In the genomic region with DNA sequence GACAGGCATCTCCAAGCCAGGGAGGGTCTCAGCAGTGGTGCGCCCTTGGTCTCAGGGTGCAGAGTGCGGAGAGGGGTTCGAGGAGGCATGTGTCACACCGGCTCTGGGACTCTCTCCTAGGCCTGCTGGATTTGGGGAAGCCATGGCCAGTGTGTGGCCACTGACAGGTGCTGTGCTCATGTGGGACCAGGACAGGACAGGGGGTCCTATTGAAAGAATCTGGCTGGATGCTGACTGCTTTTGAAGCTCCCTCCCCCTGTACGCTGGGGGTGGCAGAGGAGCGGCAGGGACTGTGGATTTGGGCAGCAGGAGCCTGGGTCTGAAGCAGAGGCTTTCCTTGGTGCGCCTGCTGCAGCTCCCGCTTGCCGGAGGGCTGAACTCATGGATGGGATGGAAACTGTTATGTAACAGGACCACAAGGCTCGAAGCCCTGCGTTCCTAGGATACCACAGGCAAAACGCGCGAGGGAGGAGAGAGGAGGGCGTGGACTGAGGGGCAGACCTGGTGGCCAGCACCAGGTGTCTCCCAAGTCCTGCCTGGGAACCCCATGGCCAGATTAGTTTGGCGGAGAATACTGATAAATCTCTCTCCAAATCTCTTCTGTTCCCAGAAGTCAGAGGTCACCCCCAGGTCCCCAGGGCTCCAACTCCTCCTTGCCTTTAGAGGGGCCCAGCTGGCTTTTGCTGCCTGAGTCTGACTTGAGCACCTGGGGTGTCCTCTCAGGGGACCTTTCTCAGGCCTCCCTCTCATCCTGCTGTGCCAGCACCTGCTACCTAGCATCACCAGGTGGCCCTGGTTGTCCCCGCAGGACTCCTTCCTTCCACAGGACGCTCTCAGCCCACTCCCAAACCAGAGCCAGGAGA, we compare ENCODE assay signal across 9 cellular contexts.
DNase-seq lines count a peak whose midpoint lies in the region; ATAC-seq lines count a peak whose summit lies in the region.
"Had no signal": no experiment of that assay in that cellular context is flagged by ENCODE, and none has a peak within 500 bp of the region (broad histone marks: within the 10 kb centered on the region; RNA-seq: fewer than 3 reads in every experiment).

No MANE protein-coding gene starts in this region.

- H3K9me3 Mint-ChIP-seq in stimulated activated naive CD8-positive, alpha-beta T cell treated with anti-CD3 and anti-CD28 coated beads, Interleukin-15, amount 100 ng/mL, for 72 hours = no peaks in the 10 kb centered on the region
- H3K9me3 Mint-ChIP-seq: naive B cell had no signal

- peak; percentile 17 for ATAC-seq in stimulated activated naive CD8-positive, alpha-beta T cell treated with anti-CD3 and anti-CD28 coated beads, Interleukin-15, amount 100 ng/mL, for 72 hours
- ATAC-seq in stimulated activated naive CD8-positive, alpha-beta T cell treated with anti-CD3 and anti-CD28 coated beads, Interleukin-15, Interleukin-2, amounts not matched to agents 100 U/mL and 50 U/mL, for 24 hours = no peak
- ATAC-seq in GM18909 (IDR thresholded peaks at IDR 0.05; ENCODE audit: poor library complexity, unreplicated experiment) = no peak

- H3K27ac ChIP-seq in cingulate gyrus (ENCODE audit: low read depth, low read length) = peak overlapping the region; percentile 98

- H3K4me1 Mint-ChIP-seq in stimulated activated naive CD8-positive, alpha-beta T cell treated with anti-CD3 and anti-CD28 coated beads, Interleukin-15, amount 100 ng/mL, for 72 hours = peaks cover 12% of the 10 kb centered on the region

- no peak overlapping the region for H3K4me3 Mint-ChIP-seq in stimulated activated naive CD8-positive, alpha-beta T cell treated with anti-CD3 and anti-CD28 coated beads, Interleukin-15, amount 100 ng/mL, for 72 hours
- H3K4me3 Mint-ChIP-seq: naive B cell had no signal

- no peak for DNase-seq in stimulated activated naive CD8-positive, alpha-beta T cell treated with anti-CD3 and anti-CD28 coated beads, Interleukin-15, amount 100 ng/mL, for 72 hours
- DNase-seq in stimulated activated naive CD8-positive, alpha-beta T cell treated with anti-CD3 and anti-CD28 coated beads, Interleukin-15, Interleukin-2, amounts not matched to agents 100 U/mL and 50 U/mL, for 24 hours = no peak
- DNase-seq in middle frontal gyrus (ENCODE audit: extremely low spot score, low spot score) = peak; percentile 61
- no peak for DNase-seq in NK-92 (lab: John Stamatoyannopoulos, UW; ENCODE audit: unreplicated experiment)
- no peak for DNase-seq in germinal center (ENCODE audit: low spot score)
- no peak for DNase-seq in 8988T
- DNase-seq: naive B cell had no signal

- peaks cover 16% of the 10 kb centered on the region for H3K27me3 Mint-ChIP-seq in stimulated activated naive CD8-positive, alpha-beta T cell treated with anti-CD3 and anti-CD28 coated beads, Interleukin-15, amount 100 ng/mL, for 72 hours

- no peak overlapping the region for H3K27ac Mint-ChIP-seq in stimulated activated naive CD8-positive, alpha-beta T cell treated with anti-CD3 and anti-CD28 coated beads, Interleukin-15, amount 100 ng/mL, for 72 hours
